In genomic region chr7:66283003-66283920, GRCh38 we compare ENCODE assay signal across 12 cellular contexts.
DNase-seq lines count a peak whose midpoint lies in the region; ATAC-seq, FAIRE-seq and TF ChIP-seq lines count a peak whose summit lies in the region.
"Had no signal": no experiment of that assay in that cellular context is flagged by ENCODE, and none has a peak within 500 bp of the region (broad histone marks: within the 10 kb centered on the region; RNA-seq: fewer than 3 reads in every experiment).

No MANE protein-coding gene starts in this region.

- no peak overlapping the region for H3K4me3 ChIP-seq in astrocyte (ENCODE audit: insufficient read depth, low read depth, low read length)
- no peak overlapping the region for H3K4me3 ChIP-seq in keratinocyte (ENCODE audit: control insufficient read depth in 2 of 3, extremely low read depth in 1 of 3, insufficient read depth in 2 of 3, low read depth in 1 of 3, low read length in 3 of 3)
- H3K4me3 ChIP-seq in tibial artery = no peak overlapping the region
- H3K4me3 ChIP-seq: lower lobe of right lung had no signal

- FAIRE-seq in astrocyte (lab: Jason Lieb, UNC) (peak; percentile 97), keratinocyte (lab: Jason Lieb, UNC) (peak; percentile 85)

- no peak overlapping the region for H3K4me3 Mint-ChIP-seq in activated CD4-positive, alpha-beta T cell treated with anti-CD3 and anti-CD28 coated beads for 36 hours
- no peak overlapping the region for H3K4me3 Mint-ChIP-seq in astrocyte (ENCODE audit: unreplicated experiment)
- H3K4me3 Mint-ChIP-seq in immature natural killer cell = no peak overlapping the region
- H3K4me3 Mint-ChIP-seq: B cell; central memory CD8-positive, alpha-beta T cell had no signal

- TF ChIP-seq CTCF in astrocyte (IDR thresholded peaks at IDR 0.05; ENCODE audit: insufficient read depth, low read depth, low read length) (no peak), keratinocyte (optimal IDR thresholded peaks at IDR 0.05 in 1 of 3, IDR thresholded peaks at IDR 0.05 in 1 of 3, conservative IDR thresholded peaks at IDR 0.05 in 1 of 3; ENCODE audit: extremely low read depth in 1 of 3, insufficient read depth in 2 of 3, low read length in 3 of 3) (no peak), tibial artery (IDR thresholded peaks at IDR 0.05) (no peak)

- H3K27ac ChIP-seq in astrocyte (ENCODE audit: low read depth, low read length) (peak overlapping the region; percentile 82), keratinocyte (ENCODE audit: control insufficient read depth, insufficient read depth, low read length) (peak overlapping the region; percentile 88), tibial artery (peak overlapping the region; percentile 40 to 53)
- H3K27ac ChIP-seq: lower lobe of right lung had no signal

- H3K9me3 ChIP-seq in astrocyte (ENCODE audit: insufficient read depth, low read depth, low read length) (no peaks in the 10 kb centered on the region), keratinocyte (ENCODE audit: control insufficient read depth, low read depth, low read length) (no peaks in the 10 kb centered on the region), tibial artery (no peaks in the 10 kb centered on the region)
- H3K9me3 ChIP-seq: lower lobe of right lung had no signal

- peaks cover 3% of the 10 kb centered on the region for H4K20me1 ChIP-seq in astrocyte (ENCODE audit: insufficient read depth, low read length)
- H4K20me1 ChIP-seq in keratinocyte (ENCODE audit: control insufficient read depth, extremely low read depth, insufficient read depth, low read length) = no peaks in the 10 kb centered on the region

- POLR2A ChIA-PET in activated CD4-positive, alpha-beta T cell treated with anti-CD3 and anti-CD28 coated beads for 36 hours (lab: Charles Lee) = interaction anchor here (0.6 kb wide), 1 partner anchor 104 kb away, joined by 6 read pairs; no protein-coding TSS in a partner anchor

- CTCF ChIA-PET in activated CD4-positive, alpha-beta T cell treated with anti-CD3 and anti-CD28 coated beads for 36 hours (lab: Charles Lee) = interaction anchor here (0.7 kb wide), 1 partner anchor 10 kb away, joined by 3 read pairs; no protein-coding TSS in a partner anchor

- dilution Hi-C loops in keratinocyte (cut with MboI; ENCODE audit: extremely low pct_ligation_motif_present, low sequenced_read_pairs) = no loop called here

- H3K4me1 Mint-ChIP-seq in activated CD4-positive, alpha-beta T cell treated with anti-CD3 and anti-CD28 coated beads for 36 hours = no peaks in the 10 kb centered on the region
- H3K4me1 Mint-ChIP-seq in astrocyte (ENCODE audit: low read depth, unreplicated experiment) (peaks cover 31% of the 10 kb centered on the region), immature natural killer cell (no peaks in the 10 kb centered on the region)
- H3K4me1 Mint-ChIP-seq: central memory CD8-positive, alpha-beta T cell had no signal

- H3K9ac ChIP-seq in astrocyte (ENCODE audit: low read length) (peak overlapping the region; percentile 52), keratinocyte (ENCODE audit: control insufficient read depth, extremely low read depth, insufficient read depth, low read length) (peak overlapping the region; percentile 57)

- no peaks in the 10 kb centered on the region for H3K36me3 ChIP-seq in astrocyte (ENCODE audit: insufficient read depth, low read length)
- H3K36me3 ChIP-seq in keratinocyte (ENCODE audit: control insufficient read depth in 2 of 2, extremely low read depth in 1 of 2, insufficient read depth in 2 of 2, low read length in 2 of 2) = no peaks in the 10 kb centered on the region
- H3K36me3 ChIP-seq in tibial artery = no peaks in the 10 kb centered on the region
- H3K36me3 ChIP-seq: lower lobe of right lung had no signal

- intact Hi-C loops in activated CD4-positive, alpha-beta T cell treated with anti-CD3 and anti-CD28 coated beads for 36 hours (cut with DNase I, micrococcal nuclease) = no loop called here
- intact Hi-C loops in tibial artery (cut with DNase I; ENCODE audit: low total_unique reads) = no loop called here

- no peak for DNase-seq in activated CD4-positive, alpha-beta T cell treated with anti-CD3 and anti-CD28 coated beads for 36 hours
- no peak for DNase-seq in activated CD4-positive, alpha-beta T cell treated with anti-CD3 and anti-CD28 coated beads for 48 hours
- DNase-seq in astrocyte (ENCODE audit: low read depth) (peak; percentile 87), keratinocyte (ENCODE audit: low read depth, low spot score) (peak; percentile 44), tibial artery (no peak), immature natural killer cell (no peak)
- DNase-seq in stimulated activated CD4-positive, alpha-beta T cell treated with anti-CD3 and anti-CD28 coated beads, Interleukin-12 subunit alpha, Interleukin-12 subunit beta, amount 100 ng/mL, for 4 hours = no peak
- DNase-seq: lower lobe of right lung, NCI-H1417 treated with DMSO at 0.1 percent for 48 hours had no signal

- H2AFZ ChIP-seq in astrocyte (ENCODE audit: low read depth, low read length) = no peak overlapping the region
- no peak overlapping the region for H2AFZ ChIP-seq in keratinocyte (ENCODE audit: control insufficient read depth, low read length)

- H3K4me2 ChIP-seq in astrocyte (ENCODE audit: low read length) (peak overlapping the region; percentile 56), keratinocyte (ENCODE audit: control insufficient read depth, extremely low read depth, insufficient read depth, low read depth, low read length) (peak overlapping the region; percentile 57)

- H3K27me3 ChIP-seq in astrocyte (ENCODE audit: insufficient read depth, low read length) (no peaks in the 10 kb centered on the region), keratinocyte (ENCODE audit: control insufficient read depth, extremely low read depth, insufficient read depth, low read length) (no peaks in the 10 kb centered on the region), tibial artery (no peaks in the 10 kb centered on the region)

- H3K27me3 Mint-ChIP-seq in activated CD4-positive, alpha-beta T cell treated with anti-CD3 and anti-CD28 coated beads for 36 hours = no peaks in the 10 kb centered on the region
- no peaks in the 10 kb centered on the region for H3K27me3 Mint-ChIP-seq in astrocyte (ENCODE audit: low read depth, unreplicated experiment)
- peaks cover 0 to 2% (median 0%) of the 10 kb centered on the region in 3 donors for H3K27me3 Mint-ChIP-seq in immature natural killer cell (ENCODE audit: low read depth in 3 of 3)
- H3K27me3 Mint-ChIP-seq: B cell; central memory CD8-positive, alpha-beta T cell had no signal

- H3K36me3 Mint-ChIP-seq in activated CD4-positive, alpha-beta T cell treated with anti-CD3 and anti-CD28 coated beads for 36 hours (ENCODE audit: low read depth) = no peaks in the 10 kb centered on the region
- H3K36me3 Mint-ChIP-seq in astrocyte (ENCODE audit: low read depth, unreplicated experiment) (peaks cover 5% of the 10 kb centered on the region), immature natural killer cell (no peaks in the 10 kb centered on the region)

- H3K9me1 ChIP-seq in keratinocyte (ENCODE audit: control insufficient read depth, extremely low read depth, insufficient read depth, low read length) = no peaks in the 10 kb centered on the region

- no peak overlapping the region for H3K27ac Mint-ChIP-seq in activated CD4-positive, alpha-beta T cell treated with anti-CD3 and anti-CD28 coated beads for 36 hours
- H3K27ac Mint-ChIP-seq in astrocyte (ENCODE audit: unreplicated experiment) (peak overlapping the region; percentile 87), immature natural killer cell (no peak overlapping the region)
- H3K27ac Mint-ChIP-seq: B cell had no signal

- ATAC-seq in activated CD4-positive, alpha-beta T cell treated with anti-CD3 and anti-CD28 coated beads for 36 hours = peak; percentile 88
- ATAC-seq in GM18520 (IDR thresholded peaks at IDR 0.05; ENCODE audit: unreplicated experiment) = no peak

- H3K4me1 ChIP-seq in astrocyte (ENCODE audit: insufficient read depth, low read length) = peaks cover 34% of the 10 kb centered on the region
- H3K4me1 ChIP-seq in keratinocyte (ENCODE audit: control insufficient read depth, extremely low read depth, insufficient read depth, low read length) = peaks cover 28% of the 10 kb centered on the region
- H3K4me1 ChIP-seq in tibial artery = peaks cover 0 to 25% (median 11%) of the 10 kb centered on the region in 4 donors

- no peaks in the 10 kb centered on the region for H3K9me3 Mint-ChIP-seq in activated CD4-positive, alpha-beta T cell treated with anti-CD3 and anti-CD28 coated beads for 36 hours (ENCODE audit: low read depth)
- H3K9me3 Mint-ChIP-seq in astrocyte (ENCODE audit: unreplicated experiment) (no peaks in the 10 kb centered on the region), immature natural killer cell (peaks cover 0 to 2% (median 0%) of the 10 kb centered on the region in 6 donors)
- H3K9me3 Mint-ChIP-seq: central memory CD8-positive, alpha-beta T cell had no signal

- H3K79me2 ChIP-seq in astrocyte (ENCODE audit: insufficient read depth, low read length) (peaks cover 54% of the 10 kb centered on the region), keratinocyte (ENCODE audit: control insufficient read depth, insufficient read depth, low read length) (peaks cover 31% of the 10 kb centered on the region)

Comparison
In these comparisons a context has a peak if more than half of its experiments do, and no peak if none do; other contexts are left out.
1. DNase-seq: peak in astrocyte (single experiment) and keratinocyte (single experiment); none in activated CD4-positive, alpha-beta T cell treated with anti-CD3 and anti-CD28 coated beads for 36 hours (single experiment), activated CD4-positive, alpha-beta T cell treated with anti-CD3 and anti-CD28 coated beads for 48 hours (single experiment), tibial artery (0 of 2), immature natural killer cell (0 of 3) and stimulated activated CD4-positive, alpha-beta T cell treated with anti-CD3 and anti-CD28 coated beads, Interleukin-12 subunit alpha, Interleukin-12 subunit beta, amount 100 ng/mL, for 4 hours (single experiment).
2. Peak in every context shown above with its lines, with median percentiles within 50 percentile points of each other: H3K27ac ChIP-seq.